9 cellular contexts compared by ENCODE assay signal in genomic region chr7:50409856-50410468, GRCh38. TPM values are rescaled to one million over a fixed set of nuclear protein-coding genes. Genes with fewer than 3 reads are reported as not detected.
DNase-seq lines count a peak whose midpoint lies in the region; ATAC-seq and TF ChIP-seq lines count a peak whose summit lies in the region.
"Had no signal": no experiment of that assay in that cellular context is flagged by ENCODE, and none has a peak within 500 bp of the region (broad histone marks: within the 10 kb centered on the region; RNA-seq: fewer than 3 reads in every experiment).

No MANE protein-coding gene starts in this region.

- H2BK12ac ChIP-seq in H9 (ENCODE audit: insufficient read length, low read depth, low read length): no peak overlapping the region

- H3K23me2 ChIP-seq in H9 (ENCODE audit: insufficient read length, low read depth, low read length, poor library complexity, severe bottlenecking): no peaks in the 10 kb centered on the region

- H4K5ac ChIP-seq in IMR-90 (ENCODE audit: low read depth, low read length) (no peak overlapping the region), H9 (ENCODE audit: insufficient read length, low read depth, low read length) (no peak overlapping the region)

- H3K4ac ChIP-seq in IMR-90 (ENCODE audit: low read depth, low read length): no peak overlapping the region
- no peak overlapping the region for H3K4ac ChIP-seq in H9 (ENCODE audit: low read depth, low read length)

- ATAC-seq in GM18858 (IDR thresholded peaks at IDR 0.05; ENCODE audit: unreplicated experiment) (peak; percentile 50), GM21717 (IDR thresholded peaks at IDR 0.05; ENCODE audit: unreplicated experiment) (peak; percentile 65), IMR-90 (ENCODE audit: low read depth) (no peak), memory B cell (ENCODE audit: low read depth) (peak; percentile 67), WTC11 (no peak)

- H3K27ac Mint-ChIP-seq in memory B cell (peak overlapping the region; percentile 95), WTC11 (no peak overlapping the region), H9 (no peak overlapping the region), MCF 10A (ENCODE audit: low read depth, unreplicated experiment) (no peak overlapping the region)
- H3K27ac Mint-ChIP-seq: activated CD4-positive, alpha-beta memory T cell treated with anti-CD3 and anti-CD28 coated beads, Interleukin-2, amount 10 ng/mL, durations not matched to agents 7 days and 5 days had no signal

- no peak overlapping the region for H2BK20ac ChIP-seq in IMR-90 (ENCODE audit: low read depth, low read length)
- no peak overlapping the region for H2BK20ac ChIP-seq in H9 (ENCODE audit: low read depth, low read length, poor library complexity, severe bottlenecking)

- no peak overlapping the region for H3K9ac ChIP-seq in IMR-90 (ENCODE audit: low read depth, low read length)
- H3K9ac ChIP-seq in H9 (ENCODE audit: extremely low read depth, insufficient read length, low read length): no peak overlapping the region

- H3K23ac ChIP-seq in IMR-90 (ENCODE audit: low read depth, low read length) (no peak overlapping the region), H9 (ENCODE audit: insufficient read length, low read depth, low read length) (no peak overlapping the region)

- H3K27me3 Mint-ChIP-seq in memory B cell (no peaks in the 10 kb centered on the region), WTC11 (ENCODE audit: low read depth) (no peaks in the 10 kb centered on the region), H9 (ENCODE audit: low read depth) (peaks cover 2% of the 10 kb centered on the region; the same call in 1 of the 2 replicates), MCF 10A (ENCODE audit: insufficient read depth, unreplicated experiment) (peaks cover 47% of the 10 kb centered on the region)
- H3K27me3 Mint-ChIP-seq: activated CD4-positive, alpha-beta memory T cell treated with anti-CD3 and anti-CD28 coated beads, Interleukin-2, amount 10 ng/mL, durations not matched to agents 7 days and 5 days had no signal

- peak overlapping the region; percentile 39 for H2AFZ ChIP-seq in IMR-90 (replicated peaks; ENCODE audit: low read length, poor library complexity)
- no peak overlapping the region for H2AFZ ChIP-seq in H9 (ENCODE audit: low read length)

- no peak overlapping the region for H3K18ac ChIP-seq in IMR-90 (ENCODE audit: low read depth, low read length)
- H3K18ac ChIP-seq in H9 (ENCODE audit: insufficient read length, low read depth, low read length): no peak overlapping the region

- no peaks in the 10 kb centered on the region for H3K36me3 ChIP-seq in IMR-90 (ENCODE audit: control insufficient read depth, insufficient read depth, low read length)

- no CpG with 5 or more reads among the region's 15 CpGs for WGBS in IMR-90 (ENCODE audit: extremely low coverage in 2 of 2, insufficient read length in 1 of 2), 2 experiments
- WGBS in H9 (ENCODE audit: extremely low coverage, insufficient read length, low lambda C conversion rate): no CpG with 5 or more reads among the region's 15 CpGs

- no peak overlapping the region for H2BK5ac ChIP-seq in IMR-90 (ENCODE audit: low read depth, low read length, poor library complexity, severe bottlenecking)
- H2BK5ac ChIP-seq in H9 (ENCODE audit: insufficient read length, low read length): no peak overlapping the region

- H2BK15ac ChIP-seq in IMR-90 (ENCODE audit: low read depth, low read length) (no peak overlapping the region), H9 (ENCODE audit: low read depth, low read length) (no peak overlapping the region)

- H3K4me1 Mint-ChIP-seq in memory B cell (peaks cover 87% of the 10 kb centered on the region), WTC11 (peaks cover 5% of the 10 kb centered on the region), H9 (no peaks in the 10 kb centered on the region), MCF 10A (ENCODE audit: insufficient read depth, unreplicated experiment) (no peaks in the 10 kb centered on the region)

- TF ChIP-seq RAD21 in IMR-90 (IDR thresholded peaks at IDR 0.05; ENCODE audit: low read length): no peak

- no TSS peak for BruUV-seq in IMR-90 (replicated peaks; lab: Mats Ljungman, UMichigan)
- no TSS peak for BruUV-seq in MCF 10A (replicated peaks; lab: Mats Ljungman, UMichigan)

- no peak overlapping the region for H3K14ac ChIP-seq in IMR-90 (replicated peaks; ENCODE audit: low read depth, low read length)
- H3K14ac ChIP-seq in H9 (ENCODE audit: insufficient read depth, low read length): no peak overlapping the region

- H3K9me1 ChIP-seq in IMR-90 (ENCODE audit: insufficient read depth, low read length): no peaks in the 10 kb centered on the region

- no peaks in the 10 kb centered on the region for H3K79me2 ChIP-seq in H9 (ENCODE audit: insufficient read depth, low read length)

- CTCF ChIA-PET in IMR-90 (lab: Yijun Ruan, JAX) (no interaction called here), WTC11 (lab: Charles Lee) (no interaction called here), MCF 10A (lab: Yijun Ruan, JAX) (interaction anchor here (0.6 to 2.8 kb wide), 4 partner anchors 18 to 267 kb away, joined by 3 to 16 read pairs (median 4); no protein-coding TSS in a partner anchor)

- no peak overlapping the region for H2AK5ac ChIP-seq in IMR-90 (ENCODE audit: low read depth, low read length)
- no peak overlapping the region for H2AK5ac ChIP-seq in H9 (ENCODE audit: insufficient read length, low read length)

- H4K20me1 ChIP-seq in IMR-90 (ENCODE audit: insufficient read depth, low read length) (no peaks in the 10 kb centered on the region), H9 (ENCODE audit: control insufficient read depth, insufficient read depth, insufficient read length) (no peaks in the 10 kb centered on the region)

- no peak overlapping the region for H2AK9ac ChIP-seq in IMR-90 (replicated peaks; ENCODE audit: low read depth, low read length, poor library complexity)

- H4K91ac ChIP-seq in IMR-90 (ENCODE audit: insufficient read depth, low read depth, low read length) (no peak overlapping the region), H9 (ENCODE audit: insufficient read length, low read depth, low read length) (no peak overlapping the region)

- H3T11ph ChIP-seq in H9 (ENCODE audit: low read length): no peak overlapping the region

- in situ Hi-C loops in IMR-90 (cut with MboI; ENCODE audit: low sequenced_read_pairs): no loop called here

- H3K4me3 Mint-ChIP-seq in memory B cell (peak overlapping the region; percentile 60), WTC11 (no peak overlapping the region), H9 (no peak overlapping the region), MCF 10A (ENCODE audit: unreplicated experiment) (no peak overlapping the region)
- H3K4me3 Mint-ChIP-seq: activated CD4-positive, alpha-beta memory T cell treated with anti-CD3 and anti-CD28 coated beads, Interleukin-2, amount 10 ng/mL, durations not matched to agents 7 days and 5 days had no signal

- intact Hi-C loops in IMR-90 (cut with micrococcal nuclease) (no loop called here), MCF 10A (cut with micrococcal nuclease) (no loop called here)

- no peaks in the 10 kb centered on the region for H3K9me3 Mint-ChIP-seq in memory B cell
- H3K9me3 Mint-ChIP-seq in WTC11: no peaks in the 10 kb centered on the region
- no peaks in the 10 kb centered on the region for H3K9me3 Mint-ChIP-seq in H9
- H3K9me3 Mint-ChIP-seq in MCF 10A (ENCODE audit: unreplicated experiment): no peaks in the 10 kb centered on the region
- H3K9me3 Mint-ChIP-seq: activated CD4-positive, alpha-beta memory T cell treated with anti-CD3 and anti-CD28 coated beads, Interleukin-2, amount 10 ng/mL, durations not matched to agents 7 days and 5 days had no signal

- no peak overlapping the region for H3K4me3 ChIP-seq in IMR-90 (ENCODE audit: insufficient read depth, low read depth, low read length)

- dilution Hi-C loops in IMR-90 (cut with HindIII; ENCODE audit: low sequenced_read_pairs, unreplicated experiment): no loop called here

- H3K4me2 ChIP-seq in IMR-90 (ENCODE audit: low read depth, low read length): no peak overlapping the region
- no peak overlapping the region for H3K4me2 ChIP-seq in H9 (ENCODE audit: insufficient read depth, insufficient read length, low read length)

- H3K27me3 ChIP-seq in IMR-90 (ENCODE audit: control insufficient read depth, insufficient read depth, low read length) (peaks cover 3% of the 10 kb centered on the region; the same call in 1 of the 2 replicates), H9 (ENCODE audit: insufficient read depth, low read length) (no peaks in the 10 kb centered on the region)

- no peaks in the 10 kb centered on the region for H3K4me1 ChIP-seq in IMR-90 (ENCODE audit: control insufficient read depth, insufficient read depth, low read length)
- no peaks in the 10 kb centered on the region for H3K4me1 ChIP-seq in H9 (ENCODE audit: insufficient read depth, low read length)

- H3K56ac ChIP-seq in IMR-90 (ENCODE audit: extremely low read depth, insufficient read depth, low read length) (no peak overlapping the region), H9 (ENCODE audit: insufficient read length, low read depth, low read length) (no peak overlapping the region)

- no peak overlapping the region for H2BK120ac ChIP-seq in IMR-90 (ENCODE audit: low read depth, low read length)
- H2BK120ac ChIP-seq in H9 (ENCODE audit: low read depth, low read length, poor library complexity, severe bottlenecking): no peak overlapping the region

- no peaks in the 10 kb centered on the region for H3K79me1 ChIP-seq in IMR-90 (ENCODE audit: low read depth in 1 of 2, low read length in 2 of 2)
- H3K79me1 ChIP-seq in H9 (ENCODE audit: insufficient read depth, low read depth, low read length, poor library complexity, severe bottlenecking): no peaks in the 10 kb centered on the region

- H3K9me3 ChIP-seq in IMR-90 (ENCODE audit: control insufficient read depth, insufficient read depth, low read length) (no peaks in the 10 kb centered on the region), H9 (ENCODE audit: control insufficient read depth, low read depth, low read length) (no peaks in the 10 kb centered on the region)

- H3K36me3 Mint-ChIP-seq in memory B cell (peaks cover 4% of the 10 kb centered on the region), WTC11 (no peaks in the 10 kb centered on the region), H9 (ENCODE audit: insufficient read depth in 1 of 3, low read depth in 3 of 3) (no peaks in the 10 kb centered on the region), MCF 10A (ENCODE audit: insufficient read depth, unreplicated experiment) (no peaks in the 10 kb centered on the region)

- no peak for TF ChIP-seq POLR2A in IMR-90 (IDR thresholded peaks at IDR 0.05; ENCODE audit: low read depth, low read length)

- no peak for TF ChIP-seq CTCF in IMR-90 (conservative IDR thresholded peaks at IDR 0.05; ENCODE audit: low read depth, low read length)
- TF ChIP-seq CTCF in WTC11 (IDR thresholded peaks at IDR 0.05): no peak
- TF ChIP-seq CTCF in H9 (conservative IDR thresholded peaks at IDR 0.05): no peak
- TF ChIP-seq CTCF in MCF 10A (IDR thresholded peaks at IDR 0.05; ENCODE audit: unreplicated experiment): no peak

- no peak overlapping the region for H3K27ac ChIP-seq in IMR-90 (ENCODE audit: insufficient read depth, low read length)
- no peak overlapping the region for H3K27ac ChIP-seq in H9 (ENCODE audit: insufficient read length, low read depth, low read length)

- no peak for DNase-seq in IMR-90
- DNase-seq in memory B cell (ENCODE audit: low spot score in 2 of 2): peak; percentile 42 to 53
- DNase-seq in WTC11 (ENCODE audit: low spot score): no peak
- no peak for DNase-seq in glomerular visceral epithelial cell (ENCODE audit: extremely low spot score)
- DNase-seq in H9: no peak
- no peak for DNase-seq in MCF 10A (ENCODE audit: unreplicated experiment)
- DNase-seq: activated CD4-positive, alpha-beta memory T cell treated with anti-CD3 and anti-CD28 coated beads, Interleukin-2, amount 10 ng/mL, durations not matched to agents 7 days and 5 days had no signal

- H4K8ac ChIP-seq in IMR-90 (ENCODE audit: low read depth in 2 of 2, low read length in 2 of 2) (no peak overlapping the region), H9 (replicated peaks; ENCODE audit: insufficient read length, low read depth, low read length) (no peak overlapping the region)

- POLR2A ChIA-PET in IMR-90 (lab: Charles Lee; ENCODE audit: unreplicated experiment) (no interaction called here), WTC11 (lab: Charles Lee) (no interaction called here), MCF 10A (lab: Yijun Ruan, JAX) (no interaction called here)

RNA-seq across cellular contexts. Expression of gene FIGNL1, which starts 40.2 kb away (rescaled TPM):
- total RNA-seq in IMR-90 (2012; rRNA removed) (25.8 and 27.1 TPM in 2 replicates), WTC11 (2021) (6.4 to 7.1 TPM (median 6.7 TPM) in 3 replicates), H9 (2021) (12.5 and 13.8 TPM in 2 replicates), MCF 10A (2022) (10.7 and 14.5 TPM in 2 replicates)
- 7.2 and 8.2 TPM in 2 replicates for polyA plus RNA-seq in IMR-90 (2012; rRNA removed)
- polyA plus RNA-seq in IMR-90 (2012; cell fraction: cytosol; rRNA removed): 1.8 and 2.8 TPM in 2 replicates
- 1.6 and 5.9 TPM in 2 replicates for polyA plus RNA-seq in IMR-90 (2012; cell fraction: nucleus; rRNA removed; ENCODE audit: low replicate concordance)

Comparison
In these comparisons a context has a peak if more than half of its experiments do, and no peak if none do; other contexts are left out.
1. ATAC-seq: peak in GM18858 (single experiment), GM21717 (single experiment) and memory B cell (single experiment); none in IMR-90 (single experiment) and WTC11 (single experiment).
2. DNase-seq: peak in memory B cell (2 of 2); none in IMR-90 (single experiment), WTC11 (single experiment), glomerular visceral epithelial cell (single experiment), H9 (single experiment) and MCF 10A (single experiment).